13 cellular contexts compared by ENCODE assay signal in genomic region chr1:33220701-33221384, GRCh38. TPM values are rescaled to one million over a fixed set of nuclear protein-coding genes. Genes with fewer than 3 reads are reported as not detected.
DNase-seq lines count a peak whose midpoint lies in the region; ATAC-seq lines count a peak whose summit lies in the region.
"Had no signal": no experiment of that assay in that cellular context is flagged by ENCODE, and none has a peak within 500 bp of the region (broad histone marks: within the 10 kb centered on the region; RNA-seq: fewer than 3 reads in every experiment).

No MANE protein-coding gene starts in this region.

- no peak overlapping the region for H3K23ac ChIP-seq in mesendoderm (ENCODE audit: low read length)

- no peak overlapping the region for H3K4me2 ChIP-seq in mesendoderm (ENCODE audit: low read length)

- no peak overlapping the region for H2BK15ac ChIP-seq in mesendoderm (replicated peaks; ENCODE audit: low read depth)

- no peaks in the 10 kb centered on the region for H3K4me1 ChIP-seq in mesendoderm (ENCODE audit: control insufficient read depth, low read depth, low read length)
- H3K4me1 ChIP-seq: colonic mucosa had no signal

- H3K27me3 ChIP-seq in mesendoderm (ENCODE audit: insufficient read depth, low read length, poor library complexity), result no peaks in the 10 kb centered on the region
- H3K27me3 ChIP-seq: colonic mucosa had no signal

- no peak overlapping the region for H4K8ac ChIP-seq in mesendoderm (ENCODE audit: low read depth, low read length)

- H3K4ac ChIP-seq in mesendoderm (ENCODE audit: low read depth, low read length), result no peak overlapping the region

- H3K56ac ChIP-seq in mesendoderm (ENCODE audit: low read length), result no peak overlapping the region

- H3K79me2 ChIP-seq in mesendoderm (ENCODE audit: control insufficient read depth, insufficient read depth, low read length), result no peaks in the 10 kb centered on the region

- no peaks in the 10 kb centered on the region for H3K79me1 ChIP-seq in mesendoderm (ENCODE audit: low read length)

- ATAC-seq in left cardiac atrium, result peak; percentile 46 to 81
- ATAC-seq in Right ventricle myocardium inferior, result no peak
- no peak for ATAC-seq in HG02678 (IDR thresholded peaks at IDR 0.05; ENCODE audit: unreplicated experiment)
- no peak for ATAC-seq in GM19463 (IDR thresholded peaks at IDR 0.05; ENCODE audit: unreplicated experiment)
- ATAC-seq in HG03025 (IDR thresholded peaks at IDR 0.05; ENCODE audit: low FRiP score, unreplicated experiment), result no peak
- no peak for ATAC-seq in stimulated activated naive CD8-positive, alpha-beta T cell treated with anti-CD3 and anti-CD28 coated beads, Interleukin-15, Interleukin-2, amounts not matched to agents 100 U/mL and 50 U/mL, for 24 hours

- H2BK120ac ChIP-seq in mesendoderm (ENCODE audit: low read depth, low read length), result no peak overlapping the region

- H4K5ac ChIP-seq in mesendoderm (ENCODE audit: low read length), result no peak overlapping the region

- H2BK5ac ChIP-seq in mesendoderm (ENCODE audit: low read length), result no peak overlapping the region

- H3K27ac ChIP-seq in mesendoderm (ENCODE audit: low read depth, low read length), result no peak overlapping the region
- H3K27ac ChIP-seq: colonic mucosa, SK-N-MC had no signal

- H2AK5ac ChIP-seq in mesendoderm (ENCODE audit: low read length), result no peak overlapping the region

- no peak overlapping the region for H3K9ac ChIP-seq in mesendoderm (ENCODE audit: low read length)

- H3K4me3 ChIP-seq in mesendoderm (ENCODE audit: low read length), result no peak overlapping the region
- H3K4me3 ChIP-seq: colonic mucosa, SK-N-MC had no signal

- H3K18ac ChIP-seq in mesendoderm (ENCODE audit: low read length), result no peak overlapping the region

- intact Hi-C loops in left cardiac atrium (cut with DNase I), result loop anchor here in 1 of 2 donors (5.0 kb wide), 1 partner anchor 71 kb away; no protein-coding TSS in a partner anchor
- intact Hi-C loops in Right ventricle myocardium inferior (cut with DNase I), result loop anchor here (10.0 kb wide), 2 partner anchors 254 to 394 kb away; partner anchors contain the start of gene ZSCAN20

- H3K36me3 ChIP-seq in mesendoderm (ENCODE audit: control insufficient read depth, insufficient read depth, low read length), result no peaks in the 10 kb centered on the region
- H3K36me3 ChIP-seq: colonic mucosa had no signal

- no CpG with 5 or more reads among the region's 12 CpGs for WGBS in mesendoderm (ENCODE audit: extremely low coverage, insufficient coverage, low lambda C conversion rate)

- peak; percentile 40 for DNase-seq in left cardiac atrium
- DNase-seq in Right ventricle myocardium inferior (ENCODE audit: missing footprints), result no peak
- peak; percentile 68 for DNase-seq in ecto neural progenitor cell (ENCODE audit: low spot score)
- peak; percentile 73 for DNase-seq in mesendoderm
- DNase-seq in stimulated activated naive CD8-positive, alpha-beta T cell treated with anti-CD3 and anti-CD28 coated beads, Interleukin-15, Interleukin-2, amounts not matched to agents 100 U/mL and 50 U/mL, for 24 hours, result no peak
- DNase-seq: activated B cell treated with CpG ODN at 0.5 μM for 24 hours; activated naive CD8-positive, alpha-beta T cell treated with anti-CD3 and anti-CD28 coated beads for 36 hours; CD4-positive, alpha-beta memory T cell; colonic mucosa had no signal

RNA-seq across cellular contexts. Expression of gene ZNF362, which starts 35.4 kb away (rescaled TPM):
- total RNA-seq in left cardiac atrium (10 to 100 TPM; 29.5 to 29.8 TPM), Right ventricle myocardium inferior (30.3 TPM)
- 25.3 TPM for polyA plus RNA-seq in mesendoderm (2013, experiment 1 of 2)
- 25.7 TPM for polyA plus RNA-seq in mesendoderm (2013, experiment 2 of 2)

RNA-seq across cellular contexts. Expression of gene TRIM62, which starts 39.0 kb away (rescaled TPM):
- total RNA-seq in left cardiac atrium (1 to 10 TPM; 2.4 to 2.8 TPM), Right ventricle myocardium inferior (2.3 TPM)
- 3.0 TPM for polyA plus RNA-seq in mesendoderm (2013, experiment 1 of 2)
- polyA plus RNA-seq in mesendoderm (2013, experiment 2 of 2), result 3.0 TPM

Comparison
In these comparisons a context has a peak if more than half of its experiments do, and no peak if none do; other contexts are left out.
1. ATAC-seq: peak in left cardiac atrium (2 of 2); none in Right ventricle myocardium inferior (single experiment), HG02678 (single experiment), GM19463 (single experiment), HG03025 (single experiment) and stimulated activated naive CD8-positive, alpha-beta T cell treated with anti-CD3 and anti-CD28 coated beads, Interleukin-15, Interleukin-2, amounts not matched to agents 100 U/mL and 50 U/mL, for 24 hours (single experiment).
2. DNase-seq: peak in left cardiac atrium (single experiment), ecto neural progenitor cell (single experiment) and mesendoderm (single experiment); none in Right ventricle myocardium inferior (single experiment) and stimulated activated naive CD8-positive, alpha-beta T cell treated with anti-CD3 and anti-CD28 coated beads, Interleukin-15, Interleukin-2, amounts not matched to agents 100 U/mL and 50 U/mL, for 24 hours (single experiment).